ENCODE assay signal across 8 cellular contexts in genomic region chr10:73810735-73811465, GRCh38. TPM values are rescaled to one million over a fixed set of nuclear protein-coding genes. Genes with fewer than 3 reads are reported as not detected.
DNase-seq lines count a peak whose midpoint lies in the region; ATAC-seq, FAIRE-seq and TF ChIP-seq lines count a peak whose summit lies in the region.

No MANE protein-coding gene starts in this region.

- H3K27me3 ChIP-seq in gastroesophageal sphincter (no peaks in the 10 kb centered on the region), psoas muscle (ENCODE audit: insufficient read depth in 3 of 3, low read length in 2 of 3) (no peaks in the 10 kb centered on the region)

- H3K36me3 ChIP-seq in HEK293 (ENCODE audit: control insufficient read depth in 2 of 2, insufficient read depth in 1 of 2, low read length in 2 of 2), result peaks cover 7 to 57% of the 10 kb centered on the region in 2 experiments; a peak in 2 of 3 replicates
- H3K36me3 ChIP-seq in gastroesophageal sphincter, result peaks cover 0 to 72% of the 10 kb centered on the region in 2 donors
- peaks cover 9 to 76% of the 10 kb centered on the region in 2 donors for H3K36me3 ChIP-seq in psoas muscle (ENCODE audit: insufficient read depth in 1 of 2, low read depth in 1 of 2)

- H3K4me3 ChIP-seq in HEK293 (ENCODE audit: low read depth, low read length) (peak overlapping the region; percentile 78), gastroesophageal sphincter (peak overlapping the region; percentile 67 to 87), psoas muscle (peak overlapping the region; percentile 91)

- H3K27me3 Mint-ChIP-seq in activated T-helper 2 cell treated with anti-CD3 and anti-CD28 coated beads, Interferon-gamma antibody, Interleukin-2, Interleukin-4, amounts not matched to agents 10 μg/mL and 5 μg/mL and 100 μg/mL, durations not matched to agents 14 hours and 24 hours and 36 hours (ENCODE audit: low read depth), result no peaks in the 10 kb centered on the region

- intact Hi-C loops in activated T-helper 2 cell treated with anti-CD3 and anti-CD28 coated beads, Interferon-gamma antibody, Interleukin-2, Interleukin-4, amounts not matched to agents 10 μg/mL and 5 μg/mL and 100 μg/mL, durations not matched to agents 14 hours and 24 hours and 36 hours (cut with micrococcal nuclease), result loop anchor here (1.0 to 5.0 kb wide), 3 partner anchors 26 to 340 kb away; partner anchors contain the start of genes ADK and ZSWIM8
- intact Hi-C loops in psoas muscle (cut with DNase I), result no loop called here

- H3K4me1 Mint-ChIP-seq in activated T-helper 2 cell treated with anti-CD3 and anti-CD28 coated beads, Interferon-gamma antibody, Interleukin-2, Interleukin-4, amounts not matched to agents 10 μg/mL and 5 μg/mL and 100 μg/mL, durations not matched to agents 14 hours and 24 hours and 36 hours (ENCODE audit: low read depth), result peaks cover 28% of the 10 kb centered on the region

- TF ChIP-seq EP300 in gastroesophageal sphincter (IDR thresholded peaks at IDR 0.05), result no peak

- H3K27ac Mint-ChIP-seq in activated T-helper 2 cell treated with anti-CD3 and anti-CD28 coated beads, Interferon-gamma antibody, Interleukin-2, Interleukin-4, amounts not matched to agents 10 μg/mL and 5 μg/mL and 100 μg/mL, durations not matched to agents 14 hours and 24 hours and 36 hours, result peak overlapping the region; percentile 94

- H3K9me3 ChIP-seq in HEK293 (ENCODE audit: control insufficient read depth, insufficient read depth, low read depth, low read length) (no peaks in the 10 kb centered on the region), gastroesophageal sphincter (no peaks in the 10 kb centered on the region), psoas muscle (no peaks in the 10 kb centered on the region)

- ATAC-seq in gastroesophageal sphincter, result peak; percentile 41
- ATAC-seq in psoas muscle, result peak; percentile 20 to 43 (median 34)

- H3K27ac ChIP-seq in HEK293 (ENCODE audit: extremely low read depth, low read depth, low read length) (peak overlapping the region; percentile 73), gastroesophageal sphincter (peak overlapping the region; percentile 74 to 96 (median 94)), psoas muscle (peak overlapping the region; percentile 90)

- CTCF ChIA-PET in HEK293 (lab: Yijun Ruan, JAX), result interaction anchor here (0.6 kb wide), 2 partner anchors 457 to 1920 kb away, joined by 3 to 4 read pairs; no protein-coding TSS in a partner anchor

- H3K4me3 Mint-ChIP-seq in activated T-helper 2 cell treated with anti-CD3 and anti-CD28 coated beads, Interferon-gamma antibody, Interleukin-2, Interleukin-4, amounts not matched to agents 10 μg/mL and 5 μg/mL and 100 μg/mL, durations not matched to agents 14 hours and 24 hours and 36 hours (ENCODE audit: low read depth), result peak overlapping the region; percentile 90

- 0% methylated on average over 3 to 7 of the region's 63 CpGs for WGBS in gastroesophageal sphincter (ENCODE audit: low coverage in 1 of 2), 2 donors
- WGBS in psoas muscle, 3 donors, result 1 to 2% (median 1%) methylated on average over 19 to 63 of the region's 63 CpGs

- DNase-seq in GM12891 (ENCODE audit: insufficient read length, low spot score), result peak; percentile 68
- DNase-seq in NCI-H1048 (lab: John Stamatoyannopoulos, UW), result peak; percentile 18
- DNase-seq in activated T-helper 2 cell treated with anti-CD3 and anti-CD28 coated beads, Interferon-gamma antibody, Interleukin-2, Interleukin-4, amounts not matched to agents 10 μg/mL and 5 μg/mL and 100 μg/mL, durations not matched to agents 14 hours and 24 hours and 36 hours (ENCODE audit: low spot score), result peak; percentile 63
- DNase-seq in psoas muscle, result peak; percentile 44 to 67
- no peak for DNase-seq in NCI-H1436 (lab: John Stamatoyannopoulos, UW)
- DNase-seq in T1000 (lab: John Stamatoyannopoulos, UW), result no peak

- no peaks in the 10 kb centered on the region for H3K9me3 Mint-ChIP-seq in activated T-helper 2 cell treated with anti-CD3 and anti-CD28 coated beads, Interferon-gamma antibody, Interleukin-2, Interleukin-4, amounts not matched to agents 10 μg/mL and 5 μg/mL and 100 μg/mL, durations not matched to agents 14 hours and 24 hours and 36 hours

- FAIRE-seq in GM12891 (lab: Jason Lieb, UNC), result no peak

- POLR2A ChIA-PET in HEK293 (lab: Yijun Ruan, JAX), result interaction anchor here (0.7 to 3.0 kb wide), 6 partner anchors 10 to 80 kb away, joined by 3 to 15 read pairs (median 4); partner anchors contain the start of genes CHCHD1 and ZSWIM8

- no peaks in the 10 kb centered on the region for H3K4me1 ChIP-seq in HEK293 (ENCODE audit: control insufficient read depth, insufficient read depth, low read length)
- H3K4me1 ChIP-seq in gastroesophageal sphincter, result peaks cover 0 to 45% (median 17%) of the 10 kb centered on the region in 3 donors
- H3K4me1 ChIP-seq in psoas muscle, result peaks cover 19% of the 10 kb centered on the region

- H3K36me3 Mint-ChIP-seq in activated T-helper 2 cell treated with anti-CD3 and anti-CD28 coated beads, Interferon-gamma antibody, Interleukin-2, Interleukin-4, amounts not matched to agents 10 μg/mL and 5 μg/mL and 100 μg/mL, durations not matched to agents 14 hours and 24 hours and 36 hours (ENCODE audit: low read depth), result peaks cover 62% of the 10 kb centered on the region

- no peak for TF ChIP-seq POLR2A in GM12891 (IDR thresholded peaks at IDR 0.05; ENCODE audit: low read depth, low read length)
- no peak for TF ChIP-seq POLR2A in gastroesophageal sphincter (IDR thresholded peaks at IDR 0.05)

- no peak for TF ChIP-seq CTCF in HEK293 (tag by site-specific recombination; IDR thresholded peaks at IDR 0.05)
- no peak for TF ChIP-seq CTCF in gastroesophageal sphincter (IDR thresholded peaks at IDR 0.05)
- no peak for TF ChIP-seq CTCF in psoas muscle (IDR thresholded peaks at IDR 0.05)

TF ChIP-seq in GM12891, 5 proteins besides CTCF, POLR2A, EP300 and RAD21:
- TF ChIP-seq SPI1 (IDR thresholded peaks at IDR 0.05; ENCODE audit: low read depth, low read length) (0 out of 2 replicates have a peak, but pooled peaks have one; percentile 14), POLR2AphosphoS5 (IDR thresholded peaks at IDR 0.05; ENCODE audit: low read depth, low read length) (no peak)

TF ChIP-seq in HEK293, 187 proteins besides CTCF, POLR2A, EP300 and RAD21 (continues in another document):
- TF ChIP-seq ZNF704 (tag by site-specific recombination; IDR thresholded peaks at IDR 0.05) (no peak), KLF16 (tag by site-specific recombination; IDR thresholded peaks at IDR 0.05) (no peak), ZNF645 (tag by site-specific recombination; IDR thresholded peaks at IDR 0.05) (no peak), ZFHX2 (tag by site-specific recombination; conservative IDR thresholded peaks at IDR 0.05) (no peak), ZNF112 (tag by site-specific recombination; IDR thresholded peaks at IDR 0.05) (no peak), ZNF692 (tag by site-specific recombination; IDR thresholded peaks at IDR 0.05) (no peak), ZNF140 (tag by site-specific recombination; IDR thresholded peaks at IDR 0.05) (no peak)

RNA-seq across cellular contexts. Expression of gene NDST2, which starts 0.5 kb away (rescaled TPM):
- 14.8 TPM for polyA plus RNA-seq in GM12891 (2012; ENCODE audit: low read depth, missing spikeins)
- 46.5 and 46.9 TPM in 2 replicates for total RNA-seq in activated T-helper 2 cell treated with anti-CD3 and anti-CD28 coated beads, Interferon-gamma antibody, Interleukin-2, Interleukin-4, amounts not matched to agents 10 μg/mL and 5 μg/mL and 100 μg/mL, durations not matched to agents 14 hours and 24 hours and 36 hours
- total RNA-seq in gastroesophageal sphincter (10 to 100 TPM; 17.9 to 53.9 (median 25.7) TPM), psoas muscle (10 to 100 TPM in 3 of 4 donors, 1 to 10 TPM in 1; 9.4 to 14.5 (median 12.0) TPM)
- polyA plus RNA-seq in psoas muscle, result 1 to 10 TPM; 4.5 to 8.6 (median 7.8) TPM

RNA-seq across cellular contexts. Expression of gene ZSWIM8, which starts 25.5 kb away (rescaled TPM):
- polyA plus RNA-seq in GM12891 (2012; ENCODE audit: low read depth, missing spikeins), result 51.6 TPM
- 50.0 and 55.3 TPM in 2 replicates for total RNA-seq in activated T-helper 2 cell treated with anti-CD3 and anti-CD28 coated beads, Interferon-gamma antibody, Interleukin-2, Interleukin-4, amounts not matched to agents 10 μg/mL and 5 μg/mL and 100 μg/mL, durations not matched to agents 14 hours and 24 hours and 36 hours
- total RNA-seq in gastroesophageal sphincter, result 100 to 1,000 TPM in 2 of 4 donors, 10 to 100 TPM in 2; 48.4 to 121 (median 101) TPM
- total RNA-seq in psoas muscle, result 10 to 100 TPM; 57.0 to 65.1 (median 58.7) TPM
- 10 to 100 TPM; 40.5 to 68.3 (median 54.4) TPM for polyA plus RNA-seq in psoas muscle

RNA-seq across cellular contexts. Expression of gene CHCHD1, which starts 29.1 kb away (rescaled TPM):
- polyA plus RNA-seq in GM12891 (2012; ENCODE audit: low read depth, missing spikeins), result 79.1 TPM
- total RNA-seq in activated T-helper 2 cell treated with anti-CD3 and anti-CD28 coated beads, Interferon-gamma antibody, Interleukin-2, Interleukin-4, amounts not matched to agents 10 μg/mL and 5 μg/mL and 100 μg/mL, durations not matched to agents 14 hours and 24 hours and 36 hours, result 33.0 and 35.2 TPM in 2 replicates
- total RNA-seq in gastroesophageal sphincter (10 to 100 TPM; 19.9 to 29.5 (median 21.4) TPM), psoas muscle (10 to 100 TPM; 19.9 to 30.9 (median 21.9) TPM)
- polyA plus RNA-seq in psoas muscle, result 10 to 100 TPM; 66.9 to 98.7 (median 94.3) TPM

Comparison
In these comparisons a context has a peak if more than half of its experiments do, and no peak if none do; other contexts are left out.
1. DNase-seq: peak in GM12891 (single experiment), NCI-H1048 (single experiment), activated T-helper 2 cell treated with anti-CD3 and anti-CD28 coated beads, Interferon-gamma antibody, Interleukin-2, Interleukin-4, amounts not matched to agents 10 μg/mL and 5 μg/mL and 100 μg/mL, durations not matched to agents 14 hours and 24 hours and 36 hours (single experiment) and psoas muscle (2 of 2); none in NCI-H1436 (single experiment) and T1000 (single experiment).
2. Peak in every context shown above with its lines, with median percentiles within 50 percentile points of each other: H3K27ac ChIP-seq and H3K4me3 ChIP-seq.